Comparison of ENCODE assay signal across 11 cellular contexts in genomic region chr1:220917101-220917500, GRCh38. TPM values are rescaled to one million over a fixed set of nuclear protein-coding genes. Genes with fewer than 3 reads are reported as not detected.
"Had no signal": no experiment of that assay in that cellular context is flagged by ENCODE, and none has a peak within 500 bp of the region (broad histone marks: within the 10 kb centered on the region; RNA-seq: fewer than 3 reads in every experiment).

No MANE protein-coding gene starts in this region.

- FAIRE-seq: HTR-8/SVneo, K562 had no signal

- H3K4me1 ChIP-seq: HAP-1 had no signal

- DNase-seq: GM23248, GOT3, H7, HFFc6, IMR-90, KG1 had no signal

- H3K36me3 ChIP-seq: HAP-1 had no signal

- H3K4me3 ChIP-seq: GM23248, HAP-1, K562 had no signal

- H3K9me3 ChIP-seq: HAP-1 had no signal

- ATAC-seq: HCT116, K562 had no signal

- H3K27ac ChIP-seq: GM23248 had no signal

RNA-seq across cellular contexts. Expression of gene HLX, which starts 37.9 kb away (rescaled TPM):
- total RNA-seq: HT-29 had no signal
